ENCODE assay signal across 8 cellular contexts in genomic region chr5:177447611-177448243, GRCh38. TPM values are rescaled to one million over a fixed set of nuclear protein-coding genes. Genes with fewer than 3 reads are reported as not detected.
DNase-seq lines count a peak whose midpoint lies in the region; ATAC-seq and TF ChIP-seq lines count a peak whose summit lies in the region.

No MANE protein-coding gene starts in this region.

- no peaks in the 10 kb centered on the region for H3K36me3 ChIP-seq in right atrium auricular region

- TF ChIP-seq CTCF in right atrium auricular region (IDR thresholded peaks at IDR 0.05): no peak
- no peak for TF ChIP-seq CTCF in brain (conservative IDR thresholded peaks at IDR 0.05)

- H3K4me1 Mint-ChIP-seq in brain: peaks cover 66% of the 10 kb centered on the region

- DNase-seq in Right ventricle myocardium inferior (ENCODE audit: missing footprints) (peak; percentile 77), right atrium auricular region (ENCODE audit: low spot score) (no peak), NCI-H748 (lab: John Stamatoyannopoulos, UW; ENCODE audit: unreplicated experiment) (peak; percentile 77), iris pigment epithelial cell (ENCODE audit: low read depth) (peak; percentile 45)
- DNase-seq in stimulated activated naive CD8-positive, alpha-beta T cell treated with anti-CD3 and anti-CD28 coated beads, Interleukin-15, Interleukin-2, amounts not matched to agents 100 U/mL and 50 U/mL, for 24 hours: peak; percentile 57

- H3K4me3 Mint-ChIP-seq in brain: peak overlapping the region; percentile 72 to 85 (median 77)

- no peak overlapping the region for H3K27ac ChIP-seq in right atrium auricular region

- peaks cover 2% of the 10 kb centered on the region for H3K27me3 Mint-ChIP-seq in brain

- H3K4me1 ChIP-seq in right atrium auricular region: peaks cover 0 to 32% of the 10 kb centered on the region in 2 donors

- no peaks in the 10 kb centered on the region for H3K36me3 Mint-ChIP-seq in brain

- ATAC-seq in Right ventricle myocardium inferior (peak; percentile 17), HG02852 (IDR thresholded peaks at IDR 0.05; ENCODE audit: unreplicated experiment) (no peak), HG03378 (IDR thresholded peaks at IDR 0.05; ENCODE audit: unreplicated experiment) (no peak)
- ATAC-seq in stimulated activated naive CD8-positive, alpha-beta T cell treated with anti-CD3 and anti-CD28 coated beads, Interleukin-15, Interleukin-2, amounts not matched to agents 100 U/mL and 50 U/mL, for 24 hours: no peak

- H3K9me3 ChIP-seq in right atrium auricular region: no peaks in the 10 kb centered on the region

- H3K9me3 Mint-ChIP-seq in brain: peaks cover 0 to 2% (median 0%) of the 10 kb centered on the region in 5 experiments

- H3K27ac Mint-ChIP-seq in brain: peak overlapping the region; percentile 82 to 95 (median 90)

- peak overlapping the region in 1 of 2 donors; percentile 64 for H3K4me3 ChIP-seq in right atrium auricular region

- no peaks in the 10 kb centered on the region for H3K27me3 ChIP-seq in right atrium auricular region

- intact Hi-C loops in Right ventricle myocardium inferior (cut with DNase I): no loop called here

RNA-seq across cellular contexts. Expression of gene PRR7, which starts 1.1 kb away (rescaled TPM):
- total RNA-seq in Right ventricle myocardium inferior (1.4 TPM), right atrium auricular region (1 to 10 TPM in 1 of 2 donors, under 1 TPM in 1; 0.90 to 1.1 TPM)
- polyA plus RNA-seq in brain (ENCODE audit: insufficient read depth, low read depth, low replicate concordance): 10.9 TPM

RNA-seq across cellular contexts. Expression of gene GRK6, which starts 21.3 kb away (rescaled TPM):
- total RNA-seq in Right ventricle myocardium inferior: 18.1 TPM
- 10 to 100 TPM in 1 of 2 donors, 1 to 10 TPM in 1; 9.9 to 14.1 TPM for total RNA-seq in right atrium auricular region
- polyA plus RNA-seq in brain (ENCODE audit: insufficient read depth, low read depth, low replicate concordance): 26.9 TPM

RNA-seq across cellular contexts. Expression of gene DBN1, which starts 25.7 kb away (rescaled TPM):
- total RNA-seq in Right ventricle myocardium inferior (32.2 TPM), right atrium auricular region (10 to 100 TPM; 25.0 to 47.2 TPM)
- polyA plus RNA-seq in brain (ENCODE audit: insufficient read depth, low read depth, low replicate concordance): 275 TPM

RNA-seq across cellular contexts. Expression of gene F12, which starts 38.4 kb away (rescaled TPM):
- total RNA-seq in Right ventricle myocardium inferior (not detected), right atrium auricular region (under 1 TPM in 1 of 2 donors, not detected in 1; 0.43 TPM)
- polyA plus RNA-seq in brain (ENCODE audit: insufficient read depth, low read depth, low replicate concordance): 3.7 TPM

RNA-seq across cellular contexts. Expression of gene PFN3, which starts 47.3 kb away (rescaled TPM):
- total RNA-seq in Right ventricle myocardium inferior (not detected), right atrium auricular region (not detected)
- polyA plus RNA-seq in brain (ENCODE audit: insufficient read depth, low read depth, low replicate concordance): not detected
